30 cellular contexts compared by ENCODE assay signal in the genomic region with DNA sequence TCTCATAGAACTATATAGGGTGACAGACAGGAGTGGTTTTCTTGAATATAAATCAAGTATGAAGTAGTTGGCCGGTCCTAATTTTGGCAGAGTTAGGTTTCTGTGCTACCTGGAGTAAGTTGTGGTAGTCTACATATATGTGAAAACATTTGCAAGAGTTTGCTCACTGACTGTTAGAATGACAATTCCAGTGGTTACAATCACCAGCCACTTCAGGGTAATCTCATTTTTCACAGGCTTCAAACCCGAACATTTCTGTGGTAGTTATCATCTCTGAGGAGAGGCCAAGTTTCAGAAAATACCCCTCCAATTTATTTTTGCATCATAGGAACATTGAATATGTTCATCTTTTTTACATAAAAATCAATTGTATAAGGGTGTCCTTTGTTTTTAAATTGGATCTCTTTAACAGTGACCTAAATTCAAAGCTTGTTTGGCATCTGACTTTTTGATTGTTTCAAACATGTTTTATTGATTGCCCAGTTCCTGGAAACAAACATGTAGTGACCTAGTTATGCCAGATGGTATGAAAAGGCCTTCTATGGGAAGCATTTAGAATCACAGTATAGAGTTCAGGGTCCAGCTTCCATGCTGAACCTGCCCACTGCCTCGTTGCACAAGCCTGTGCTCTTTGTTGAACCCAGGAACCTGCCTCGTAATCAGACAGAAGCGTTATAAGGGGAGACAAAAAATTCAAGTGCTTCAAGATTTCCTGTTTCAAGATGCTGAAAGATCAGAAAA.
"Had no signal": no experiment of that assay in that cellular context is flagged by ENCODE, and none has a peak within 500 bp of the region (broad histone marks: within the 10 kb centered on the region; RNA-seq: fewer than 3 reads in every experiment).

No MANE protein-coding gene starts in this region.

- H3K27me3 ChIP-seq: dorsolateral prefrontal cortex, heart left ventricle, neutrophil, suprapubic skin, tibial nerve had no signal

- H3K9me3 ChIP-seq: heart left ventricle, neutrophil, prostate gland, suprapubic skin, tibial nerve had no signal

- H3K36me3 ChIP-seq: neutrophil, prostate gland, suprapubic skin, tibial nerve had no signal

- DNase-seq: activated CD4-positive, alpha-beta T cell treated with anti-CD3 and anti-CD28 coated beads, Interleukin-2, amount 50 U/mL, for 1 hour; activated CD8-positive, alpha-beta T cell treated with anti-CD3 and anti-CD28 coated beads for 36 hours; activated gamma-delta T cell treated with Interleukin-2 at 50 U/mL for 16 hours; activated naive CD4-positive, alpha-beta T cell treated with anti-CD3 and anti-CD28 coated beads, Interleukin-2, amount 50 U/mL, for 16 hours; activated T-cell treated with anti-CD3 and anti-CD28 coated beads, Interleukin-2, amount 50 U/mL, for 4 hours; amygdala; dorsolateral prefrontal cortex; effector memory CD8-positive, alpha-beta T cell; erythroblast; foreskin fibroblast; heart left ventricle; hypothalamus; immature natural killer cell; kidney; mesendoderm; stimulated activated CD4-positive, alpha-beta T cell treated with anti-CD3 and anti-CD28 coated beads, Interleukin-15, amount 100 ng/mL, for 24 hours; stimulated activated CD4-positive, alpha-beta T cell treated with anti-CD3 and anti-CD28 coated beads, Interleukin-2, amount 100 ng/mL, for 24 hours; stimulated activated naive B cell treated with anti-CD40 and anti-IgM and Interleukin-4, amounts not matched to agents 10 μg/mL and 1 μg/mL and 100 μg/mL, for 72 hours; T1000 had no signal

- H3K4me3 Mint-ChIP-seq: activated CD8-positive, alpha-beta T cell treated with anti-CD3 and anti-CD28 coated beads for 36 hours; activated T-cell treated with anti-CD3 and anti-CD28 coated beads, Interleukin-2, amount 50 U/mL, for 4 hours; activated T-helper 17 cell treated with anti-CD3 and anti-CD28 coated beads, Interleukin-2, amount 50 U/mL, for 72 hours; brain; effector memory CD8-positive, alpha-beta T cell; immature natural killer cell; nephron; stimulated activated naive B cell treated with anti-CD40 and anti-IgM and Interleukin-4, amounts not matched to agents 10 μg/mL and 1 μg/mL and 100 μg/mL, for 72 hours; WTC11 had no signal

- H3K4me1 Mint-ChIP-seq: activated T-helper 17 cell treated with anti-CD3 and anti-CD28 coated beads, Interleukin-2, amount 50 U/mL, for 72 hours; immature natural killer cell; nephron; stimulated activated naive B cell treated with anti-CD40 and anti-IgM and Interleukin-4, amounts not matched to agents 10 μg/mL and 1 μg/mL and 100 μg/mL, for 72 hours had no signal

- H3K4me3 ChIP-seq: coronary artery, dorsolateral prefrontal cortex, heart left ventricle, lung, prostate gland, SK-N-MC, suprapubic skin, tibial nerve had no signal

- H3K27me3 Mint-ChIP-seq: brain had no signal

- H3K9me3 Mint-ChIP-seq: activated CD8-positive, alpha-beta T cell treated with anti-CD3 and anti-CD28 coated beads for 36 hours; activated T-cell treated with anti-CD3 and anti-CD28 coated beads, Interleukin-2, amount 50 U/mL, for 4 hours; activated T-helper 17 cell treated with anti-CD3 and anti-CD28 coated beads, Interleukin-2, amount 50 U/mL, for 72 hours; effector memory CD8-positive, alpha-beta T cell had no signal

- H3K4me1 ChIP-seq: prostate gland, suprapubic skin had no signal

- ATAC-seq: activated CD8-positive, alpha-beta T cell treated with anti-CD3 and anti-CD28 coated beads for 36 hours; activated T-cell treated with anti-CD3 and anti-CD28 coated beads, Interleukin-2, amount 50 U/mL, for 4 hours; activated T-helper 17 cell treated with anti-CD3 and anti-CD28 coated beads, Interleukin-2, amount 50 U/mL, for 72 hours; effector memory CD8-positive, alpha-beta T cell; heart left ventricle; stimulated activated naive B cell treated with anti-CD40 and anti-IgM and Interleukin-4, amounts not matched to agents 10 μg/mL and 1 μg/mL and 100 μg/mL, for 72 hours; WTC11 had no signal

- H3K27ac Mint-ChIP-seq: activated CD8-positive, alpha-beta T cell treated with anti-CD3 and anti-CD28 coated beads for 36 hours; activated T-helper 17 cell treated with anti-CD3 and anti-CD28 coated beads, Interleukin-2, amount 50 U/mL, for 72 hours; brain; effector memory CD8-positive, alpha-beta T cell; immature natural killer cell; nephron; stimulated activated naive B cell treated with anti-CD40 and anti-IgM and Interleukin-4, amounts not matched to agents 10 μg/mL and 1 μg/mL and 100 μg/mL, for 72 hours; WTC11 had no signal

- H3K27ac ChIP-seq: dorsolateral prefrontal cortex, heart left ventricle, neutrophil, prostate gland, SK-N-MC, suprapubic skin, tibial nerve had no signal
